ENCODE assay signal across 8 cellular contexts in genomic region chr2:36459725-36460137, GRCh38.
DNase-seq lines count a peak whose midpoint lies in the region; ATAC-seq, FAIRE-seq and TF ChIP-seq lines count a peak whose summit lies in the region.

No MANE protein-coding gene starts in this region.

- TF ChIP-seq RAD21 in HepG2 (CRISPR knock-in tag; IDR thresholded peaks at IDR 0.05), result peak; percentile 87

- no peaks in the 10 kb centered on the region for H3K27me3 ChIP-seq in body of pancreas
- H3K27me3 ChIP-seq in HepG2 (ENCODE audit: control insufficient read depth in 1 of 2, insufficient read depth in 2 of 2, low read length in 2 of 2), result no peaks in the 10 kb centered on the region

- no peaks in the 10 kb centered on the region for H3K79me2 ChIP-seq in HepG2 (ENCODE audit: insufficient read depth, low read length)

- intact Hi-C loops in body of pancreas (cut with DNase I) (no loop called here), HepG2 (cut with micrococcal nuclease; ENCODE audit: unreplicated experiment) (loop anchor here (1.0 to 5.0 kb wide), 6 partner anchors 48 to 486 kb away; no protein-coding TSS in a partner anchor)

- H3K9me3 ChIP-seq in body of pancreas (no peaks in the 10 kb centered on the region), HepG2 (ENCODE audit: low read length) (no peaks in the 10 kb centered on the region)

- BruUV-seq in HepG2 (replicated peaks; lab: Mats Ljungman, UMichigan), result no TSS peak

- TF ChIP-seq POLR2A in body of pancreas (IDR thresholded peaks at IDR 0.05) (no peak), HepG2 (IDR thresholded peaks at IDR 0.05; ENCODE audit: insufficient read depth in 1 of 2, low read depth in 2 of 2, low read length in 2 of 2) (no peak)

- peak overlapping the region; percentile 40; the same call in 1 of the 2 replicates for H3K4me2 ChIP-seq in HepG2 (ENCODE audit: low read depth, low read length)

- FAIRE-seq in D721Med (lab: Jason Lieb, UNC), result no peak
- FAIRE-seq in HepG2 (lab: Jason Lieb, UNC), result peak; percentile 87

- TF ChIP-seq CTCF in D721Med (IDR thresholded peaks at IDR 0.05; ENCODE audit: insufficient read depth, missing control alignments) (peak; percentile 37), body of pancreas (IDR thresholded peaks at IDR 0.05) (peak in 4 of 7 experiments; percentile 30 to 40 (median 35)), HepG2 (CRISPR knock-in tag; IDR thresholded peaks at IDR 0.05) (peak; percentile 88)

- H3K4me1 ChIP-seq in body of pancreas (peaks cover 25% of the 10 kb centered on the region), HepG2 (ENCODE audit: insufficient read depth, low read length) (peaks cover 43% of the 10 kb centered on the region)

- no peak overlapping the region for H3K4me3 ChIP-seq in body of pancreas
- H3K4me3 ChIP-seq in HepG2 (replicated peaks in 1 of 3; ENCODE audit: insufficient read depth in 1 of 3, low read depth in 2 of 3, low read length in 3 of 3), result no peak overlapping the region

- TF ChIP-seq EP300 in HepG2 (IDR thresholded peaks at IDR 0.05; ENCODE audit: low read depth in 2 of 2, low read length in 2 of 2) (peak in 1 of 2 experiments; percentile 38; a peak in 1 of 4 replicates), HepG2 (CRISPR knock-in tag; IDR thresholded peaks at IDR 0.05; ENCODE audit: borderline replicate concordance) (no peak)

- POLR2A ChIA-PET in HepG2 (lab: Yijun Ruan, JAX), result interaction anchor here (0.6 to 5.4 kb wide), 7 partner anchors 27 to 104 kb away, joined by 3 to 53 read pairs (median 4); partner anchors contain the start of gene CRIM1

- WGBS in body of pancreas, 2 donors, result 21 to 30% methylated on average over 2 of the region's 2 CpGs
- WGBS in HepG2 (ENCODE audit: low lambda C conversion rate), result 20% methylated on average over 2 of the region's 2 CpGs

- no peak for DNase-seq in D721Med (ENCODE audit: insufficient read length, low spot score)
- DNase-seq in NCI-H128 (lab: John Stamatoyannopoulos, UW; ENCODE audit: unreplicated experiment), result peak; percentile 7
- peak; percentile 20 to 35 (median 23) for DNase-seq in body of pancreas
- peak; percentile 88 for DNase-seq in HepG2 (ENCODE audit: low spot score)
- no peak for DNase-seq in stimulated activated CD4-positive, alpha-beta T cell treated with anti-CD3 and anti-CD28 coated beads, Interleukin-1b, Interleukin-23, amount 100 ng/mL, for 48 hours
- no peak for DNase-seq in SKM-1 (lab: John Stamatoyannopoulos, UW; ENCODE audit: unreplicated experiment)

- CTCF ChIA-PET in HepG2 (lab: Yijun Ruan, JAX; ENCODE audit: low intra/inter-chr PET ratio, low total read pairs), result interaction anchor here (0.7 to 2.3 kb wide), 3 partner anchors 9 to 107 kb away, joined by 3 to 18 read pairs (median 11); no protein-coding TSS in a partner anchor

- H3K27ac ChIP-seq in body of pancreas (no peak overlapping the region), HepG2 (ENCODE audit: extremely low read length, insufficient read depth, low read length) (peak overlapping the region; percentile 9)

- H2AFZ ChIP-seq in HepG2 (ENCODE audit: low read length), result no peak overlapping the region

- in situ Hi-C loops in HepG2 (cut with HindIII; ENCODE audit: extremely low pct_ligation_motif_present, low pct_unique_long_range_greater_than_20kb), result loop anchor here (5.0 kb wide), 1 partner anchor 102 kb away; the partner anchor contains the start of gene CRIM1

- H4K20me1 ChIP-seq in HepG2 (ENCODE audit: insufficient read depth, low read length), result peaks cover 16% of the 10 kb centered on the region

- H3K9ac ChIP-seq in HepG2 (ENCODE audit: insufficient read depth, low read depth, low read length), result no peak overlapping the region

- no peak for ATAC-seq in body of pancreas
- peak; percentile 98 for ATAC-seq in HepG2
- ATAC-seq in HG03039 (IDR thresholded peaks at IDR 0.05; ENCODE audit: unreplicated experiment), result no peak
- no peak for ATAC-seq in GM21717 (IDR thresholded peaks at IDR 0.05; ENCODE audit: unreplicated experiment)

- H3K36me3 ChIP-seq in body of pancreas (replicated peaks in 1 of 2; ENCODE audit: insufficient read depth in 1 of 2, low read depth in 2 of 2), result no peaks in the 10 kb centered on the region
- peaks cover 18 to 64% of the 10 kb centered on the region in 2 experiments for H3K36me3 ChIP-seq in HepG2 (replicated peaks in 1 of 2; ENCODE audit: control insufficient read depth in 1 of 2, insufficient read depth in 2 of 2, low read length in 2 of 2)

TF ChIP-seq in HepG2, 621 proteins besides CTCF, POLR2A, EP300 and RAD21 (continues in another document):
- TF ChIP-seq ZSCAN12 (CRISPR knock-in tag; IDR thresholded peaks at IDR 0.05) (no peak), FOXJ3 (CRISPR knock-in tag; IDR thresholded peaks at IDR 0.05; ENCODE audit: borderline replicate concordance) (peak; percentile 58; the same call in 1 of the 2 replicates), PAX8 (CRISPR knock-in tag; IDR thresholded peaks at IDR 0.05; ENCODE audit: borderline replicate concordance) (no peak), HINFP (CRISPR knock-in tag; IDR thresholded peaks at IDR 0.05; ENCODE audit: low read depth) (0 out of 2 replicates have a peak, but pooled peaks have one; percentile 57), ZNF605 (CRISPR knock-in tag; IDR thresholded peaks at IDR 0.05) (no peak), ZNF282 (IDR thresholded peaks at IDR 0.05; ENCODE audit: partially characterized antibody) (no peak), THAP9 (CRISPR knock-in tag; IDR thresholded peaks at IDR 0.05; ENCODE audit: borderline replicate concordance) (no peak), REL (CRISPR knock-in tag; conservative IDR thresholded peaks at IDR 0.05) (no peak), ZBTB20 (CRISPR knock-in tag; IDR thresholded peaks at IDR 0.05; ENCODE audit: borderline replicate concordance, low read depth) (peak; percentile 52; the same call in 1 of the 2 replicates), ELF3 (CRISPR knock-in tag; IDR thresholded peaks at IDR 0.05) (peak; percentile 90), ARID3A (IDR thresholded peaks at IDR 0.05; ENCODE audit: low read depth, low read length) (peak; percentile 37; the same call in 1 of the 2 replicates), MEIS2 (CRISPR knock-in tag; IDR thresholded peaks at IDR 0.05) (0 out of 2 replicates have a peak, but pooled peaks have one; percentile 50), RXRB (CRISPR knock-in tag; IDR thresholded peaks at IDR 0.05; ENCODE audit: borderline replicate concordance) (peak; percentile 56; the same call in 1 of the 2 replicates), PPARG (CRISPR knock-in tag; conservative IDR thresholded peaks at IDR 0.05) (peak; percentile 71), SMC3 (IDR thresholded peaks at IDR 0.05; ENCODE audit: low read length) (peak; percentile 95), HMG20A (CRISPR knock-in tag; IDR thresholded peaks at IDR 0.05; ENCODE audit: borderline replicate concordance) (peak; percentile 68), ZNF563 (CRISPR knock-in tag; IDR thresholded peaks at IDR 0.05) (no peak), RARA (CRISPR knock-in tag; IDR thresholded peaks at IDR 0.05) (peak; percentile 62), SAFB2 (CRISPR knock-in tag; IDR thresholded peaks at IDR 0.05; ENCODE audit: borderline replicate concordance, low read depth) (no peak)

Comparison
In these comparisons a context has a peak if more than half of its experiments do, and no peak if none do; other contexts are left out.
1. DNase-seq: peak in NCI-H128 (single experiment), body of pancreas (4 of 4) and HepG2 (single experiment); none in D721Med (single experiment), stimulated activated CD4-positive, alpha-beta T cell treated with anti-CD3 and anti-CD28 coated beads, Interleukin-1b, Interleukin-23, amount 100 ng/mL, for 48 hours (single experiment) and SKM-1 (single experiment).
2. CTCF ChIP-seq: peak in every context shown above with its lines; median percentile 88 in HepG2; 37 in D721Med; 35 in body of pancreas.